9 cellular contexts compared by ENCODE assay signal in genomic region chr7:157318015-157318706, GRCh38. TPM values are rescaled to one million over a fixed set of nuclear protein-coding genes. Genes with fewer than 3 reads are reported as not detected.
DNase-seq lines count a peak whose midpoint lies in the region; ATAC-seq and TF ChIP-seq lines count a peak whose summit lies in the region.
"Had no signal": no experiment of that assay in that cellular context is flagged by ENCODE, and none has a peak within 500 bp of the region (broad histone marks: within the 10 kb centered on the region; RNA-seq: fewer than 3 reads in every experiment).

No MANE protein-coding gene starts in this region.

- H4K20me1 ChIP-seq in neural progenitor cell (ENCODE audit: low read depth), result no peaks in the 10 kb centered on the region

- H3K36me3 Mint-ChIP-seq in activated T-helper 17 cell treated with anti-CD3 and anti-CD28 coated beads, Interleukin-2, amount 50 U/mL, for 72 hours (ENCODE audit: low read depth), result no peaks in the 10 kb centered on the region
- H3K36me3 Mint-ChIP-seq in neural progenitor cell, result peaks cover 2% of the 10 kb centered on the region

- H3K9me3 ChIP-seq in neural progenitor cell (ENCODE audit: low read depth), result no peaks in the 10 kb centered on the region

- no peaks in the 10 kb centered on the region for H3K36me3 ChIP-seq in neural progenitor cell

- H3K4me1 ChIP-seq in neural progenitor cell, result peaks cover 3% of the 10 kb centered on the region

- peaks cover 5% of the 10 kb centered on the region for H3K4me1 Mint-ChIP-seq in activated T-helper 17 cell treated with anti-CD3 and anti-CD28 coated beads, Interleukin-2, amount 50 U/mL, for 72 hours
- H3K4me1 Mint-ChIP-seq in neural progenitor cell, result peaks cover 12% of the 10 kb centered on the region

- no peak for TF ChIP-seq CTCF in neural progenitor cell (IDR thresholded peaks at IDR 0.05)

- H2AFZ ChIP-seq in neural progenitor cell (replicated peaks), result peak overlapping the region; percentile 50

- no peak overlapping the region for H3K27ac ChIP-seq in neural progenitor cell

- H3K4me3 ChIP-seq in neural progenitor cell, result no peak overlapping the region

- ATAC-seq in HG03439 (IDR thresholded peaks at IDR 0.05; ENCODE audit: unreplicated experiment), result peak; percentile 79
- peak; percentile 100 for ATAC-seq in activated T-helper 17 cell treated with anti-CD3 and anti-CD28 coated beads, Interleukin-2, amount 50 U/mL, for 72 hours (replicated peaks)

- peak; percentile 33 for DNase-seq in stimulated activated CD4-positive, alpha-beta T cell treated with anti-CD3 and anti-CD28 coated beads, Interleukin-15, amount 100 ng/mL, for 24 hours
- no peak for DNase-seq in stimulated activated CD4-positive, alpha-beta T cell treated with anti-CD3 and anti-CD28 coated beads, Interleukin-2, amount 100 ng/mL, for 48 hours
- no peak for DNase-seq in neural progenitor cell (ENCODE audit: low spot score)
- no peak for DNase-seq in NCI-H146 treated with DMSO at 0.1 percent for 48 hours (lab: John Stamatoyannopoulos, UW; ENCODE audit: unreplicated experiment)
- no peak for DNase-seq in effector CD8-positive, alpha-beta T cell (lab: John Stamatoyannopoulos, UW)
- no peak for DNase-seq in SW 1271 (lab: John Stamatoyannopoulos, UW)
- DNase-seq: left cardiac atrium had no signal

- H3K27ac Mint-ChIP-seq in activated T-helper 17 cell treated with anti-CD3 and anti-CD28 coated beads, Interleukin-2, amount 50 U/mL, for 72 hours, result peak overlapping the region; percentile 85
- no peak overlapping the region for H3K27ac Mint-ChIP-seq in neural progenitor cell

- H3K4me2 ChIP-seq in neural progenitor cell, result no peak overlapping the region

- no peaks in the 10 kb centered on the region for H3K27me3 ChIP-seq in neural progenitor cell

- peak overlapping the region; percentile 56 for H3K4me3 Mint-ChIP-seq in activated T-helper 17 cell treated with anti-CD3 and anti-CD28 coated beads, Interleukin-2, amount 50 U/mL, for 72 hours
- no peak overlapping the region for H3K4me3 Mint-ChIP-seq in neural progenitor cell

- H3K79me2 ChIP-seq in neural progenitor cell (ENCODE audit: low read depth), result no peaks in the 10 kb centered on the region

- no peaks in the 10 kb centered on the region for H3K27me3 Mint-ChIP-seq in activated T-helper 17 cell treated with anti-CD3 and anti-CD28 coated beads, Interleukin-2, amount 50 U/mL, for 72 hours
- H3K27me3 Mint-ChIP-seq in neural progenitor cell (ENCODE audit: insufficient read depth, low read depth), result peaks cover 3% of the 10 kb centered on the region

- H3K9ac ChIP-seq in neural progenitor cell, result no peak overlapping the region

- H3F3A ChIP-seq in neural progenitor cell (ENCODE audit: low read depth), result peaks cover 7% of the 10 kb centered on the region

- H3K9me3 Mint-ChIP-seq in activated T-helper 17 cell treated with anti-CD3 and anti-CD28 coated beads, Interleukin-2, amount 50 U/mL, for 72 hours, result no peaks in the 10 kb centered on the region
- no peaks in the 10 kb centered on the region for H3K9me3 Mint-ChIP-seq in neural progenitor cell

RNA-seq across cellular contexts. Expression of gene DNAJB6, which starts 18.6 kb away (rescaled TPM):
- 100 to 1,000 TPM; 113 to 118 TPM for total RNA-seq in activated T-helper 17 cell treated with anti-CD3 and anti-CD28 coated beads, Interleukin-2, amount 50 U/mL, for 72 hours
- total RNA-seq in neural progenitor cell (ENCODE audit: low replicate concordance), result 131 and 172 TPM in 2 replicates
